In the genomic region with DNA sequence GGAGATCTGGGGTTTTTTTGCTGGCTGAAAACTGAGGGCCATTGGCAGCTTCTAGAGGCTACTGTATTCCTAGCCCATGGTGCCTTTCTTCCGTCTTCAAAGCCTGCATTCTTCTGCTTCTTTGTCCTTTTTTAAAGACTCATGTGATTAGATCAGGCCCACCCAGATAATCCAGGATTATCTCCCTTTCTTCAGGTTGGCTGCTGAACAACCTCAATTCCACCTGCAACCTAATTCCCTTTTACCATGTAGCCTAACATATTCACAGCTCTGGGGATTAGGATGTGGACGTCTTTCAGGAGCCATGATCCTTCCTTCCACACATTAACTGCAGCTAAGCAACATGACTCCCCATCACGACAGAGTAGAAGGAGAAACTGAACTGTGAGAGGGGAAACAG, we compare ENCODE assay signal across 19 cellular contexts.
DNase-seq lines count a peak whose midpoint lies in the region; FAIRE-seq and TF ChIP-seq lines count a peak whose summit lies in the region.
"Had no signal": no experiment of that assay in that cellular context is flagged by ENCODE, and none has a peak within 500 bp of the region (broad histone marks: within the 10 kb centered on the region; RNA-seq: fewer than 3 reads in every experiment).

No MANE protein-coding gene starts in this region.

- no peak overlapping the region for H3K9ac ChIP-seq in GM23248
- H3K9ac ChIP-seq: BLaER1 had no signal

- H3K36me3 ChIP-seq in osteoblast (ENCODE audit: insufficient read depth, low read length) (no peaks in the 10 kb centered on the region), GM23248 (ENCODE audit: low read depth) (no peaks in the 10 kb centered on the region)
- H3K36me3 ChIP-seq: BLaER1 had no signal

- DNase-seq in D721Med (ENCODE audit: insufficient read length, low spot score) (no peak), astrocyte of the hippocampus (ENCODE audit: low read depth, low spot score) (peak; percentile 11), osteoblast (ENCODE audit: insufficient read length, low spot score, missing footprints) (no peak), GM23248 (no peak), amniotic stem cell (lab: John Stamatoyannopoulos, UW) (no peak), NCI-H146 treated with DMSO at 0.1 percent for 48 hours (lab: John Stamatoyannopoulos, UW; ENCODE audit: unreplicated experiment) (no peak)
- DNase-seq: Caco-2; CD4-positive, CD25-positive, alpha-beta regulatory T cell; CD8-positive, alpha-beta T cell; DMS53; DMS79 treated with DMSO at 0.1 percent for 48 hours; GF-D8; H7; HCEC 1CT had no signal

- no peaks in the 10 kb centered on the region for H3K79me2 ChIP-seq in osteoblast (ENCODE audit: insufficient read depth, low read length)
- no peaks in the 10 kb centered on the region for H3K79me2 ChIP-seq in GM23248 (ENCODE audit: insufficient read depth)

- peak; percentile 69 for FAIRE-seq in D721Med (lab: Jason Lieb, UNC)
- FAIRE-seq: GM12891, GM18507, H1 had no signal

- no peaks in the 10 kb centered on the region for H3K9me2 ChIP-seq in GM23248 (ENCODE audit: insufficient read depth)

- no peak for TF ChIP-seq CTCF in D721Med (IDR thresholded peaks at IDR 0.05; ENCODE audit: insufficient read depth, missing control alignments)
- TF ChIP-seq CTCF in osteoblast (IDR thresholded peaks at IDR 0.05; ENCODE audit: extremely low read depth, low read depth, low read length): no peak

- H3K9me3 ChIP-seq in osteoblast (ENCODE audit: low read depth, low read length): no peaks in the 10 kb centered on the region
- no peaks in the 10 kb centered on the region for H3K9me3 ChIP-seq in GM23248 (ENCODE audit: low read depth)
- H3K9me3 ChIP-seq: BLaER1, Caco-2 had no signal

- H3K4me2 ChIP-seq in osteoblast (ENCODE audit: insufficient read depth, low read length) (no peak overlapping the region), GM23248 (ENCODE audit: unreplicated experiment) (no peak overlapping the region)
- H3K4me2 ChIP-seq: BLaER1 had no signal

- 9 to 18% methylated on average over 3 of the region's 3 CpGs for WGBS in GM23248 (ENCODE audit: low coverage in 1 of 2, low lambda C conversion rate in 2 of 2, missing lambda C conversion rate in 2 of 2), 2 experiments

- H3K4me1 ChIP-seq in osteoblast (ENCODE audit: insufficient read depth, low read length) (no peaks in the 10 kb centered on the region), GM23248 (ENCODE audit: insufficient read depth) (no peaks in the 10 kb centered on the region)
- H3K4me1 ChIP-seq: BLaER1, Caco-2 had no signal

- H3K27me3 ChIP-seq in osteoblast (ENCODE audit: insufficient read depth, low read length) (no peaks in the 10 kb centered on the region), GM23248 (replicated peaks; ENCODE audit: insufficient read depth) (no peaks in the 10 kb centered on the region)
- H3K27me3 ChIP-seq: BLaER1 had no signal

- H3K27ac ChIP-seq in osteoblast (ENCODE audit: low read depth, low read length) (no peak overlapping the region), GM23248 (no peak overlapping the region)
- H3K27ac ChIP-seq: BLaER1, C4-2B had no signal

- in situ Hi-C loops in GM23248 (cut with MboI): no loop called here

- no peaks in the 10 kb centered on the region for H3F3A ChIP-seq in GM23248 (ENCODE audit: insufficient read depth)

- H2AFZ ChIP-seq in osteoblast (ENCODE audit: low read length) (peak overlapping the region; percentile 41), GM23248 (no peak overlapping the region)

- H4K20me1 ChIP-seq in osteoblast (ENCODE audit: insufficient read depth, low read length) (no peaks in the 10 kb centered on the region), GM23248 (ENCODE audit: insufficient read depth) (no peaks in the 10 kb centered on the region)
- H4K20me1 ChIP-seq: BLaER1 had no signal

- no peak overlapping the region for H3K4me3 ChIP-seq in osteoblast (ENCODE audit: insufficient read depth, low read length)
- no peak overlapping the region for H3K4me3 ChIP-seq in GM23248
- H3K4me3 ChIP-seq: BLaER1 had no signal
